Comparison of ENCODE assay signal across 1 cellular context in genomic region chr18:45590060-45590537, GRCh38.
TF ChIP-seq lines count a peak whose summit lies in the region.

No MANE protein-coding gene starts in this region.

TF ChIP-seq in A549, 52 proteins besides CTCF, POLR2A, EP300 and RAD21 (continued from another document):
- TF ChIP-seq PBX3 (IDR thresholded peaks at IDR 0.05) = no peak
- no peak for TF ChIP-seq SREBF2 (IDR thresholded peaks at IDR 0.05)
- no peak for TF ChIP-seq BCL3 (IDR thresholded peaks at IDR 0.05)
